ENCODE assay signal across 8 cellular contexts in the genomic region with DNA sequence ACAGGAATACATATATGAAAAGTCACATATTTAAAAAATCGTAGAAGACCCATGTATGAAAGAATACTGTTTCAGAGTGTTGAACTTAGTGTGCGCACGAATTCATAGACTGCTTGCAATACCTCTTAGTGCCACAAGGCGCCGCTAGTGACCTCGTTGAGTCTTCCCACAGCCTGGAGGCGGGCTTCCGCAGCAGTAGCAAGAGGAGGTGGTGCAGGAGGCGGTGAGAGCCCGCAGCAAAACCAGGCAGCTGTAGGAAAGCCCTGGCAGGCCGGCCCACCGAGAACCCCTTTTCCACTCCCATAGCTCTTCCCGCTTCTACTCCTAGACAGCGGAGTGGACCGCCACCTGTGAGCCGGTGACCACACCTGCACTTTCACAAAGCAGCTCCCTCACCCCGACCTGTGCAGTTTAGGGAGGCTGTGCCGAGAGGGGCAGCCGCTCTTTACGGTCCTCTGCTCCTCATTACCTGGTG. TPM values are rescaled to one million over a fixed set of nuclear protein-coding genes. Genes with fewer than 3 reads are reported as not detected.
DNase-seq lines count a peak whose midpoint lies in the region; ATAC-seq and TF ChIP-seq lines count a peak whose summit lies in the region.

No MANE protein-coding gene starts in this region.

- H3K27ac ChIP-seq in AG04450 (ENCODE audit: low read depth, low read length) = no peak overlapping the region

- peaks cover 9% of the 10 kb centered on the region for H3K27me3 ChIP-seq in AG04450 (ENCODE audit: control insufficient read depth, insufficient read depth, low read length)

- DNase-seq in AG04450 (ENCODE audit: low read depth, low spot score) = peak; percentile 66
- peak; percentile 44 to 86 for DNase-seq in NCI-H446 (lab: John Stamatoyannopoulos, UW)
- DNase-seq in activated CD4-positive, alpha-beta T cell treated with anti-CD3 and anti-CD28 coated beads, Interleukin-2, amount 50 U/mL, for 24 hours (ENCODE audit: low read depth in 1 of 2, low spot score in 1 of 2) = peak; percentile 26 to 58
- DNase-seq in effector CD8-positive, alpha-beta T cell (lab: John Stamatoyannopoulos, UW) = peak; percentile 28
- peak; percentile 54 for DNase-seq in midbrain (lab: John Stamatoyannopoulos, UW)
- DNase-seq in stimulated activated CD8-positive, alpha-beta memory T cell treated with anti-CD3 and anti-CD28 coated beads, Interleukin-15, amount 100 ng/mL, for 48 hours (ENCODE audit: low read depth in 2 of 2) = peak; percentile 33 to 40

- POLR2A ChIA-PET in AG04450 (lab: Yijun Ruan, JAX) = interaction anchor here (0.8 kb wide), 1 partner anchor 24 kb away, joined by 3 read pairs; a partner anchor contains a TSS

- peak overlapping the region; percentile 25; the same call in 1 of the 2 replicates for H3K4me3 ChIP-seq in AG04450 (ENCODE audit: low read depth, low read length)

- CTCF ChIA-PET in AG04450 (lab: Charles Lee) = interaction anchor here (0.6 to 2.6 kb wide), 22 partner anchors 9 to 669 kb away, joined by 3 to 15 read pairs (median 4); no protein-coding TSS in a partner anchor

- H3K9me3 ChIP-seq in AG04450 (ENCODE audit: control insufficient read depth, insufficient read depth, low read length) = 0 out of 2 replicates have a peak, but pooled peaks cover 3% of the 10 kb centered on the region

- peak; percentile 93 for ATAC-seq in GM18517 (IDR thresholded peaks at IDR 0.05; ENCODE audit: unreplicated experiment)
- peak; percentile 97 for ATAC-seq in HG03060 (IDR thresholded peaks at IDR 0.05; ENCODE audit: low read depth, unreplicated experiment)

- TF ChIP-seq CTCF in AG04450 (IDR thresholded peaks at IDR 0.05; ENCODE audit: low read depth, low read length) = peak; percentile 97

RNA-seq across cellular contexts. Expression of a gene that starts 23.5 kb away (rescaled TPM):
- 2.1 and 2.6 TPM in 2 replicates for polyA plus RNA-seq in AG04450 (2011; rRNA removed)
- 1.1 and 2.0 TPM in 2 replicates for polyA minus RNA-seq in AG04450 (2011; rRNA and poly(A)+ RNA removed)
